In the genomic region with DNA sequence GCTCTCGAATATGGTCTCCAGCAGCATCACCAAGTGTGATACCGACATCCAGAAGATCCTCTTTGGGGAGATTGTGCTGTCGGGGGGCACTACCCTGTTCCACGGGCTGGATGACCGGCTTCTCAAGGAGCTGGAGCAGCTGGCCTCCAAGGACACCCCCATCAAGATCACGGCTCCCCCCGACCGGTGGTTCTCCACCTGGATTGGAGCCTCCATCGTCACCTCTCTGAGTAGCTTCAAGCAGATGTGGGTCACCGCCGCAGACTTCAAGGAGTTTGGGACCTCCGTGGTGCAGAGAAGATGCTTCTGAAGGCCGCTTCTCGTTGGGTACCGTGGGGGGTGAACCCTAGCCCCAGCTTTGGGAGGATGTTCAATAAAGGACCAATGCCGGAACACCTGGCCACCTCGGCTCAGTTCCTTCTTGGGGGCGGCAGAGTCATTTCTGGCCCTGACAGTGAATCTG, we compare ENCODE assay signal across 27 cellular contexts. TPM values are rescaled to one million over a fixed set of nuclear protein-coding genes. Genes with fewer than 3 reads are reported as not detected.
"Had no signal": no experiment of that assay in that cellular context is flagged by ENCODE, and none has a peak within 500 bp of the region (broad histone marks: within the 10 kb centered on the region; RNA-seq: fewer than 3 reads in every experiment).

No MANE protein-coding gene starts in this region.

- H3K27me3 Mint-ChIP-seq: activated naive CD8-positive, alpha-beta T cell treated with anti-CD3 and anti-CD28 coated beads, Interleukin-2, amount 50 U/mL, for 24 hours had no signal

- H3K9me3 Mint-ChIP-seq: activated naive CD4-positive, alpha-beta T cell treated with anti-CD3 and anti-CD28 coated beads, Interleukin-2, amount 10 ng/mL, durations not matched to agents 7 days and 5 days; activated naive CD8-positive, alpha-beta T cell treated with anti-CD3 and anti-CD28 coated beads, Interleukin-2, amount 50 U/mL, for 24 hours; activated T-cell treated with anti-CD3 and anti-CD28 coated beads, Interleukin-2, amount 50 U/mL, for 4 hours had no signal

- H3K27ac ChIP-seq: ascending aorta, body of pancreas had no signal

- ATAC-seq: activated CD8-positive, alpha-beta T cell treated with anti-CD3 and anti-CD28 coated beads, Interleukin-2, amount 10 ng/mL, durations not matched to agents 7 days and 5 days; activated naive CD8-positive, alpha-beta T cell treated with anti-CD3 and anti-CD28 coated beads, Interleukin-2, amount 50 U/mL, for 24 hours; activated T-cell treated with anti-CD3 and anti-CD28 coated beads, Interleukin-2, amount 50 U/mL, for 4 hours; body of pancreas; PC-3; T-helper 17 cell; WTC11 had no signal

- H3K36me3 Mint-ChIP-seq: activated naive CD4-positive, alpha-beta T cell treated with anti-CD3 and anti-CD28 coated beads, Interleukin-2, amount 10 ng/mL, durations not matched to agents 7 days and 5 days had no signal

- H3K27me3 ChIP-seq: ascending aorta, body of pancreas had no signal

- H3K27ac Mint-ChIP-seq: activated CD8-positive, alpha-beta T cell treated with anti-CD3 and anti-CD28 coated beads, Interleukin-2, amount 10 ng/mL, durations not matched to agents 7 days and 5 days; activated naive CD4-positive, alpha-beta T cell treated with anti-CD3 and anti-CD28 coated beads, Interleukin-2, amount 10 ng/mL, durations not matched to agents 7 days and 5 days; activated naive CD8-positive, alpha-beta T cell treated with anti-CD3 and anti-CD28 coated beads, Interleukin-2, amount 50 U/mL, for 24 hours; T-helper 17 cell; WTC11 had no signal

- H3K36me3 ChIP-seq: ascending aorta had no signal

- H3K4me3 ChIP-seq: ascending aorta, body of pancreas had no signal

- DNase-seq: activated CD4-positive, alpha-beta T cell treated with anti-CD3 and anti-CD28 coated beads for 48 hours; activated CD4-positive, alpha-beta T cell treated with anti-CD3 and anti-CD28 coated beads, Interleukin-2, amount 50 U/mL, for 4 hours; activated CD4-positive, CD25-positive, alpha-beta regulatory T cell treated with anti-CD3 and anti-CD28 coated beads, Interleukin-2, amount 50 U/mL, for 72 hours; activated CD8-positive, alpha-beta memory T cell treated with anti-CD3 and anti-CD28 coated beads, Interleukin-2, amount 50 U/mL, for 48 hours; activated CD8-positive, alpha-beta T cell treated with anti-CD3 and anti-CD28 coated beads, Interleukin-2, amount 10 ng/mL, durations not matched to agents 7 days and 5 days; activated gamma-delta T cell treated with Interleukin-2 at 50 U/mL for 16 hours; activated naive CD8-positive, alpha-beta T cell treated with anti-CD3 and anti-CD28 coated beads, Interleukin-2, amount 50 U/mL, for 24 hours; activated T-cell treated with anti-CD3 and anti-CD28 coated beads, Interleukin-2, amount 50 U/mL, for 4 hours; amniotic stem cell; IMR-90; Kasumi-1; KBM-7; NCI-H1048; NCI-H146; NCI-H187 treated with DMSO at 0.1 percent for 48 hours; NCI-H2081 treated with DMSO at 0.1 percent for 48 hours; NCI-H446; NCI-H524; PC-3; SIG-M5; T-helper 17 cell; T-helper 9 cell had no signal

- H3K9me3 ChIP-seq: ascending aorta, body of pancreas had no signal

- H3K4me1 ChIP-seq: ascending aorta had no signal

- H3K4me3 Mint-ChIP-seq: activated CD8-positive, alpha-beta T cell treated with anti-CD3 and anti-CD28 coated beads, Interleukin-2, amount 10 ng/mL, durations not matched to agents 7 days and 5 days; activated naive CD4-positive, alpha-beta T cell treated with anti-CD3 and anti-CD28 coated beads, Interleukin-2, amount 10 ng/mL, durations not matched to agents 7 days and 5 days; activated naive CD8-positive, alpha-beta T cell treated with anti-CD3 and anti-CD28 coated beads, Interleukin-2, amount 50 U/mL, for 24 hours; activated T-cell treated with anti-CD3 and anti-CD28 coated beads, Interleukin-2, amount 50 U/mL, for 4 hours; T-helper 17 cell; WTC11 had no signal

- FAIRE-seq: bronchial epithelial cell had no signal

- H3K4me1 Mint-ChIP-seq: activated naive CD4-positive, alpha-beta T cell treated with anti-CD3 and anti-CD28 coated beads, Interleukin-2, amount 10 ng/mL, durations not matched to agents 7 days and 5 days; activated naive CD8-positive, alpha-beta T cell treated with anti-CD3 and anti-CD28 coated beads, Interleukin-2, amount 50 U/mL, for 24 hours; T-helper 17 cell had no signal

RNA-seq across cellular contexts. Expression of gene ACTRT2, which starts 1.3 kb away (rescaled TPM):
- total RNA-seq: activated CD8-positive, alpha-beta T cell treated with anti-CD3 and anti-CD28 coated beads, Interleukin-2, amount 10 ng/mL, durations not matched to agents 7 days and 5 days; activated T-cell treated with anti-CD3 and anti-CD28 coated beads, Interleukin-2, amount 50 U/mL, for 4 hours; ascending aorta; body of pancreas; bronchial epithelial cell; IMR-90; PC-3; T-helper 17 cell; WTC11 had no signal
- polyA plus RNA-seq: IMR-90 had no signal

RNA-seq across cellular contexts. Expression of gene PRDM16, which starts 46.5 kb away (rescaled TPM):
- total RNA-seq: IMR-90, T-helper 17 cell had no signal
